In genomic region chr14:50225974-50226297, GRCh38 we compare ENCODE assay signal across 9 cellular contexts. TPM values are rescaled to one million over a fixed set of nuclear protein-coding genes. Genes with fewer than 3 reads are reported as not detected.
DNase-seq lines count a peak whose midpoint lies in the region; TF ChIP-seq lines count a peak whose summit lies in the region.
"Had no signal": no experiment of that assay in that cellular context is flagged by ENCODE, and none has a peak within 500 bp of the region (broad histone marks: within the 10 kb centered on the region; RNA-seq: fewer than 3 reads in every experiment).

No MANE protein-coding gene starts in this region.

- H2AFZ ChIP-seq in hepatocyte, result no peak overlapping the region

- H3K27ac ChIP-seq in RWPE1 (0 out of 2 replicates have a peak overlapping the region, but pooled peaks have one; percentile 42), hepatocyte (no peak overlapping the region), subcutaneous abdominal adipose tissue (ENCODE audit: low read depth, low read length) (peak overlapping the region; percentile 79)

- WGBS in hepatocyte (ENCODE audit: low lambda C conversion rate, missing lambda C conversion rate), result 57% methylated on average over 5 of the region's 5 CpGs

- H3K79me2 ChIP-seq in hepatocyte, result peaks cover 97% of the 10 kb centered on the region

- POLR2A ChIA-PET in RWPE1 (lab: Yijun Ruan, JAX; ENCODE audit: low non-redundant PET), result no interaction called here

- H3K36me3 ChIP-seq in hepatocyte (replicated peaks; ENCODE audit: insufficient read depth, low read depth), result no peaks in the 10 kb centered on the region
- H3K36me3 ChIP-seq in subcutaneous abdominal adipose tissue (ENCODE audit: control insufficient read depth in 5 of 5, insufficient read depth in 5 of 5, low read length in 5 of 5), result no peaks in the 10 kb centered on the region

- no peak overlapping the region for H3K4me3 ChIP-seq in hepatocyte
- H3K4me3 ChIP-seq in subcutaneous abdominal adipose tissue (ENCODE audit: low read depth in 1 of 5, low read length in 5 of 5), result peak overlapping the region in 1 of 5 donors; percentile 29

- peaks cover 25% of the 10 kb centered on the region for H3K4me1 ChIP-seq in hepatocyte (ENCODE audit: insufficient read depth)
- peaks cover 0 to 49% (median 44%) of the 10 kb centered on the region in 5 donors for H3K4me1 ChIP-seq in subcutaneous abdominal adipose tissue (ENCODE audit: control insufficient read depth in 5 of 5, insufficient read depth in 5 of 5, low read length in 5 of 5)

- peak overlapping the region; percentile 54 for H3K4me2 ChIP-seq in hepatocyte

- CTCF ChIA-PET in RWPE1 (lab: Yijun Ruan, JAX), result interaction anchor here (0.8 kb wide), 1 partner anchor 364 kb away, joined by 3 read pairs; no protein-coding TSS in a partner anchor

- TF ChIP-seq CTCF in RWPE1 (conservative IDR thresholded peaks at IDR 0.05; ENCODE audit: low read depth) (no peak), hepatocyte (IDR thresholded peaks at IDR 0.05; ENCODE audit: poor library complexity) (no peak), GM13976 (IDR thresholded peaks at IDR 0.05; ENCODE audit: borderline replicate concordance, control extremely low read depth, extremely low read depth, insufficient read depth, missing control alignments) (no peak)

- DNase-seq in NCI-H345 (lab: John Stamatoyannopoulos, UW) (peak; percentile 28), NCI-H345 treated with DMSO at 0.1 percent for 48 hours (lab: John Stamatoyannopoulos, UW; ENCODE audit: unreplicated experiment) (no peak), RWPE1 (ENCODE audit: low spot score) (no peak), hepatocyte (ENCODE audit: low spot score) (no peak), posterior cingulate gyrus (no peak), NCI-H526 treated with DMSO at 0.1 percent for 48 hours (lab: John Stamatoyannopoulos, UW) (no peak), GM13976 (ENCODE audit: low spot score) (no peak)
- DNase-seq: anterior cingulate cortex had no signal

- intact Hi-C loops in posterior cingulate gyrus (cut with DNase I), result no loop called here

- in situ Hi-C loops in GM13976 (cut with MboI; ENCODE audit: low sequenced_read_pairs, unreplicated experiment), result no loop called here

- no peaks in the 10 kb centered on the region for H3K9me2 ChIP-seq in hepatocyte (replicated peaks; ENCODE audit: insufficient read depth)

- no peaks in the 10 kb centered on the region for H3K27me3 ChIP-seq in hepatocyte
- H3K27me3 ChIP-seq in subcutaneous abdominal adipose tissue (ENCODE audit: control insufficient read depth in 5 of 5, insufficient read depth in 4 of 5, low read length in 5 of 5), result no peaks in the 10 kb centered on the region

- H3K9ac ChIP-seq in subcutaneous abdominal adipose tissue (ENCODE audit: low read length in 5 of 5), result peak overlapping the region in 1 of 5 donors; percentile 35

- no peaks in the 10 kb centered on the region for H3K9me3 ChIP-seq in hepatocyte (ENCODE audit: low read depth)
- no peaks in the 10 kb centered on the region for H3K9me3 ChIP-seq in subcutaneous abdominal adipose tissue (ENCODE audit: control insufficient read depth in 5 of 5, low read length in 5 of 5)

- peaks cover 63% of the 10 kb centered on the region for H4K20me1 ChIP-seq in hepatocyte (ENCODE audit: insufficient read depth, poor library complexity, severe bottlenecking)

RNA-seq across cellular contexts. Expression of gene SOS2, which starts 5.4 kb away (rescaled TPM):
- total RNA-seq in hepatocyte, result 28.5 and 28.7 TPM in 2 replicates
- 11.5 and 12.9 TPM in 2 replicates for polyA plus RNA-seq in hepatocyte
